ENCODE assay signal across 10 cellular contexts in genomic region chr2:10914272-10914693, GRCh38. TPM values are rescaled to one million over a fixed set of nuclear protein-coding genes. Genes with fewer than 3 reads are reported as not detected.
DNase-seq lines count a peak whose midpoint lies in the region; ATAC-seq and TF ChIP-seq lines count a peak whose summit lies in the region.
"Had no signal": no experiment of that assay in that cellular context is flagged by ENCODE, and none has a peak within 500 bp of the region (broad histone marks: within the 10 kb centered on the region; RNA-seq: fewer than 3 reads in every experiment).

No MANE protein-coding gene starts in this region.

- H2BK120ac ChIP-seq in neuronal stem cell (ENCODE audit: low read depth, low read length) = no peak overlapping the region

- WGBS in neuronal stem cell (ENCODE audit: extremely low coverage in 2 of 2, insufficient read length in 2 of 2, insufficient replicate concordance in 1 of 2), 2 donors = no CpG with 5 or more reads among the region's 7 CpGs
- WGBS in adrenal gland, 4 donors = 52 to 64% (median 57%) methylated on average over 4 to 7 of the region's 7 CpGs

- H3K4me2 ChIP-seq in Karpas-422 (ENCODE audit: low read depth, low read length, poor library complexity, severe bottlenecking) (no peak overlapping the region), neuronal stem cell (ENCODE audit: insufficient read depth, low read length, poor library complexity, severe bottlenecking) (no peak overlapping the region)

- H3K4me1 ChIP-seq in Karpas-422 (ENCODE audit: low read length) = peaks cover 3% of the 10 kb centered on the region; the same call in 1 of the 2 replicates
- H3K4me1 ChIP-seq in neuronal stem cell (ENCODE audit: control insufficient read depth in 2 of 2, insufficient read depth in 1 of 2, low read depth in 1 of 2, low read length in 2 of 2) = peaks cover 8 to 11% of the 10 kb centered on the region in 2 donors
- H3K4me1 ChIP-seq in adrenal gland (replicated peaks in 1 of 2) = peaks cover 0 to 6% of the 10 kb centered on the region in 2 donors

- H2BK5ac ChIP-seq in neuronal stem cell (ENCODE audit: low read length) = no peak overlapping the region

- H3K27me3 ChIP-seq in Karpas-422 (ENCODE audit: low read length) (no peaks in the 10 kb centered on the region), neuronal stem cell (ENCODE audit: control insufficient read depth in 3 of 3, insufficient read depth in 3 of 3, low read depth in 1 of 3, low read length in 3 of 3) (peaks cover 6 to 35% (median 18%) of the 10 kb centered on the region in 3 experiments), adrenal gland (peaks cover 37% of the 10 kb centered on the region)

- no peaks in the 10 kb centered on the region for H4K20me1 ChIP-seq in Karpas-422 (ENCODE audit: insufficient read depth, low read depth, low read length)

- DNase-seq in NCI-H1694 treated with DMSO at 0.1 percent for 48 hours (lab: John Stamatoyannopoulos, UW) (peak; percentile 18), NCI-H1694 (lab: John Stamatoyannopoulos, UW) (no peak), Karpas-422 (peak; percentile 53), choroid plexus epithelial cell (ENCODE audit: low read depth) (peak; percentile 17), neuronal stem cell (ENCODE audit: low spot score) (no peak), adrenal gland (no peak), NCI-H2171 treated with DMSO at 0.1 percent for 48 hours (lab: John Stamatoyannopoulos, UW) (no peak)
- DNase-seq: foreskin melanocyte, T-helper 9 cell had no signal

- H3K4me3 ChIP-seq in Karpas-422 (ENCODE audit: low read length) = no peak overlapping the region
- H3K4me3 ChIP-seq in choroid plexus epithelial cell (ENCODE audit: low read depth, low read length) = no peak overlapping the region
- H3K4me3 ChIP-seq in neuronal stem cell (ENCODE audit: low read length in 2 of 2) = no peak overlapping the region
- no peak overlapping the region for H3K4me3 ChIP-seq in adrenal gland

- no peak overlapping the region for H2BK15ac ChIP-seq in neuronal stem cell (ENCODE audit: low read length)

- H3K9me3 ChIP-seq in Karpas-422 (ENCODE audit: low read length) (no peaks in the 10 kb centered on the region), neuronal stem cell (replicated peaks in 1 of 2; ENCODE audit: control insufficient read depth in 2 of 2, insufficient read depth in 1 of 2, low read depth in 1 of 2, low read length in 2 of 2) (peaks cover 7 to 12% of the 10 kb centered on the region in 2 donors), adrenal gland (replicated peaks in 1 of 3) (no peaks in the 10 kb centered on the region)

- H3K27ac ChIP-seq in Karpas-422 (ENCODE audit: low read length) = no peak overlapping the region
- H3K27ac ChIP-seq in neuronal stem cell (replicated peaks; ENCODE audit: low read length) = no peak overlapping the region
- no peak overlapping the region for H3K27ac ChIP-seq in adrenal gland

- H3K79me2 ChIP-seq in Karpas-422 (ENCODE audit: low read length) = no peaks in the 10 kb centered on the region

- TF ChIP-seq CTCF in choroid plexus epithelial cell (conservative IDR thresholded peaks at IDR 0.05; ENCODE audit: low read depth, low read length) (peak; percentile 30), adrenal gland (IDR thresholded peaks at IDR 0.05) (no peak)

- no peak overlapping the region for H3K4ac ChIP-seq in neuronal stem cell (ENCODE audit: low read length)

- H2AFZ ChIP-seq in Karpas-422 (ENCODE audit: low read length) = no peak overlapping the region
- no peak overlapping the region for H2AFZ ChIP-seq in neuronal stem cell (ENCODE audit: low read length)

- no peak overlapping the region for H2AK5ac ChIP-seq in neuronal stem cell (ENCODE audit: low read depth, low read length)

- H3K9me2 ChIP-seq in Karpas-422 (replicated peaks; ENCODE audit: insufficient read depth, low read length) = no peaks in the 10 kb centered on the region

- peak overlapping the region; percentile 41 for H3K18ac ChIP-seq in neuronal stem cell (ENCODE audit: low read length)

- H3K9ac ChIP-seq in Karpas-422 (ENCODE audit: low read length) (no peak overlapping the region), neuronal stem cell (ENCODE audit: low read depth, low read length, poor library complexity) (no peak overlapping the region)

- no peak for ATAC-seq in GM19397 (IDR thresholded peaks at IDR 0.05; ENCODE audit: unreplicated experiment)

- TF ChIP-seq POLR2A in adrenal gland (IDR thresholded peaks at IDR 0.05) = no peak

- H2BK12ac ChIP-seq in neuronal stem cell (ENCODE audit: low read length) = no peak overlapping the region

- peak overlapping the region; percentile 48 for H3K23ac ChIP-seq in neuronal stem cell (ENCODE audit: low read depth, low read length, poor library complexity)

- no peak overlapping the region for H4K91ac ChIP-seq in neuronal stem cell (ENCODE audit: low read depth, low read length, poor library complexity)

- H4K8ac ChIP-seq in neuronal stem cell (ENCODE audit: low read depth, low read length) = no peak overlapping the region

- H3K79me1 ChIP-seq in neuronal stem cell (ENCODE audit: low read depth, low read length) = no peaks in the 10 kb centered on the region

- intact Hi-C loops in adrenal gland (cut with DNase I) = no loop called here

- no peaks in the 10 kb centered on the region for H3K36me3 ChIP-seq in Karpas-422 (ENCODE audit: insufficient read depth, low read length)
- H3K36me3 ChIP-seq in neuronal stem cell (replicated peaks in 1 of 2; ENCODE audit: control insufficient read depth in 2 of 2, insufficient read depth in 2 of 2, low read length in 2 of 2) = no peaks in the 10 kb centered on the region
- no peaks in the 10 kb centered on the region for H3K36me3 ChIP-seq in adrenal gland (replicated peaks in 1 of 2)

- H3K14ac ChIP-seq in neuronal stem cell (ENCODE audit: low read length) = no peak overlapping the region

RNA-seq across cellular contexts. Expression of gene KCNF1, which starts 2.5 kb away (rescaled TPM):
- not detected in 2 replicates for total RNA-seq in Karpas-422 (2014; rRNA removed; shearing (Covaris generic); ENCODE audit: low replicate concordance)
- polyA plus RNA-seq in neuronal stem cell (2013, experiment 1 of 2) = 0.14 TPM
- 0.08 TPM for polyA plus RNA-seq in neuronal stem cell (2013, experiment 2 of 2)
- 1 to 10 TPM in 1 of 8 donors, under 1 TPM in 1, not detected in 6; 0.18 to 1.1 TPM for total RNA-seq in adrenal gland
- under 1 TPM in 1 of 3 donors, not detected in 2; 0.03 TPM for polyA plus RNA-seq in adrenal gland

Comparison
In these comparisons a context has a peak if more than half of its experiments do, and no peak if none do; other contexts are left out.
1. DNase-seq: peak in NCI-H1694 treated with DMSO at 0.1 percent for 48 hours (single experiment), Karpas-422 (single experiment) and choroid plexus epithelial cell (single experiment); none in NCI-H1694 (single experiment), neuronal stem cell (single experiment), adrenal gland (0 of 7) and NCI-H2171 treated with DMSO at 0.1 percent for 48 hours (single experiment).